19 cellular contexts compared by ENCODE assay signal in genomic region chr5:1291611-1292080, GRCh38. TPM values are rescaled to one million over a fixed set of nuclear protein-coding genes. Genes with fewer than 3 reads are reported as not detected.
A peak's percentile ranks its signal among the peaks of the same experiment; 100 is the strongest.
DNase-seq lines count a peak whose midpoint lies in the region; ATAC-seq and TF ChIP-seq lines count a peak whose summit lies in the region.
"Had no signal": no experiment of that assay in that cellular context is flagged by ENCODE, and none has a peak within 500 bp of the region (broad histone marks: within the 10 kb centered on the region; RNA-seq: fewer than 3 reads in every experiment).

No MANE protein-coding gene starts in this region.

- no peaks in the 10 kb centered on the region for H3F3A ChIP-seq in OCI-LY1 (ENCODE audit: insufficient read depth, low read length)

- 68 to 71% (median 70%) methylated on average over 24 of the region's 24 CpGs for WGBS in psoas muscle, 3 donors

- H3K4me1 ChIP-seq in OCI-LY1 (ENCODE audit: insufficient read depth, low read length, severe bottlenecking): peaks cover 51% of the 10 kb centered on the region
- no peaks in the 10 kb centered on the region for H3K4me1 ChIP-seq in psoas muscle
- H3K4me1 ChIP-seq: prostate gland had no signal

- H3K36me3 ChIP-seq in OCI-LY1 (ENCODE audit: insufficient read depth, low read length) (peaks cover 31% of the 10 kb centered on the region), psoas muscle (ENCODE audit: insufficient read depth in 1 of 2, low read depth in 1 of 2) (no peaks in the 10 kb centered on the region)
- H3K36me3 ChIP-seq: left ventricle myocardium inferior, prostate gland had no signal

- H3K27me3 ChIP-seq in OCI-LY1 (ENCODE audit: insufficient read depth, low read length) (no peaks in the 10 kb centered on the region), psoas muscle (ENCODE audit: insufficient read depth in 3 of 3, low read length in 2 of 3) (peaks cover 2 to 54% (median 23%) of the 10 kb centered on the region in 3 donors)

- H3K9me3 ChIP-seq in OCI-LY1 (ENCODE audit: low read length): no peaks in the 10 kb centered on the region
- H3K9me3 ChIP-seq in psoas muscle: no peaks in the 10 kb centered on the region
- H3K9me3 ChIP-seq: prostate gland had no signal

- H3K9me2 ChIP-seq in OCI-LY1 (ENCODE audit: low read depth, low read length): no peaks in the 10 kb centered on the region

- peak overlapping the region; percentile 55; the same call in 1 of the 2 replicates for H3K9ac ChIP-seq in OCI-LY1 (ENCODE audit: low read length)

- no peak overlapping the region for H2AFZ ChIP-seq in OCI-LY1 (ENCODE audit: low read length)

- no peak for ATAC-seq in left lobe of liver
- no peak for ATAC-seq in sciatic nerve
- no peak for ATAC-seq in psoas muscle
- ATAC-seq in GM18873 (IDR thresholded peaks at IDR 0.05; ENCODE audit: low FRiP score, unreplicated experiment): no peak
- ATAC-seq: HCT116, SK-N-SH treated with all-trans-retinoic acid at 6 μM for 48 hours had no signal

- DNase-seq in NCI-H1417 (lab: John Stamatoyannopoulos, UW): peak; percentile 66 to 87 (median 78)
- DNase-seq in NCI-H1417 treated with DMSO at 0.1 percent for 48 hours (lab: John Stamatoyannopoulos, UW): no peak
- peak; percentile 92 for DNase-seq in DMS53 treated with DMSO at 0.1 percent for 48 hours (lab: John Stamatoyannopoulos, UW; ENCODE audit: unreplicated experiment)
- peak; percentile 27 for DNase-seq in left lobe of liver (ENCODE audit: low spot score)
- no peak for DNase-seq in sciatic nerve (ENCODE audit: low spot score)
- no peak for DNase-seq in psoas muscle
- DNase-seq: activated naive CD8-positive, alpha-beta T cell treated with anti-CD3 and anti-CD28 coated beads for 36 hours; effector CD8-positive, alpha-beta T cell; GDM1; left ventricle myocardium inferior; NCI-H2029 had no signal

- TF ChIP-seq CTCF in OCI-LY1 (IDR thresholded peaks at IDR 0.05; ENCODE audit: low read length) (no peak), psoas muscle (IDR thresholded peaks at IDR 0.05) (no peak)

- no peaks in the 10 kb centered on the region for H4K20me1 ChIP-seq in OCI-LY1 (ENCODE audit: insufficient read depth, low read length)

- peaks cover 12% of the 10 kb centered on the region; the same call in 1 of the 2 replicates for H3K79me2 ChIP-seq in OCI-LY1 (ENCODE audit: insufficient read depth, low read length)

- H3K4me3 ChIP-seq in OCI-LY1 (ENCODE audit: low read depth, low read length, poor library complexity, severe bottlenecking) (peak overlapping the region; percentile 46), psoas muscle (no peak overlapping the region)
- H3K4me3 ChIP-seq: left ventricle myocardium inferior, prostate gland had no signal

- intact Hi-C loops in sciatic nerve (cut with DNase I) (no loop called here), psoas muscle (cut with DNase I) (no loop called here)

- peak overlapping the region; percentile 81 for H3K4me2 ChIP-seq in OCI-LY1 (ENCODE audit: low read length)

- H3K27ac ChIP-seq in OCI-LY1 (ENCODE audit: low read depth, low read length, poor library complexity, severe bottlenecking): peak overlapping the region; percentile 83
- H3K27ac ChIP-seq in psoas muscle: no peak overlapping the region
- H3K27ac ChIP-seq: 22Rv1, left ventricle myocardium inferior, prostate gland had no signal

RNA-seq across cellular contexts. Expression of gene TERT, which starts 3.2 kb away (rescaled TPM):
- 0.10 TPM for total RNA-seq in left lobe of liver
- 0.85 TPM for total RNA-seq in sciatic nerve
- total RNA-seq in psoas muscle: not detected
- polyA plus RNA-seq in psoas muscle: not detected
- total RNA-seq: bronchial epithelial cell, left ventricle myocardium inferior, subcutaneous adipose tissue had no signal

RNA-seq across cellular contexts. Expression of gene CLPTM1L, which starts 53.3 kb away (rescaled TPM):
- total RNA-seq in left lobe of liver (147 TPM), sciatic nerve (56.3 TPM), psoas muscle (10 to 100 TPM; 24.9 to 37.2 (median 33.1) TPM)
- polyA plus RNA-seq in psoas muscle: 10 to 100 TPM; 24.2 to 92.4 (median 52.3) TPM

Comparison
In these comparisons a context has a peak if more than half of its experiments do, and no peak if none do; other contexts are left out.
1. DNase-seq: peak in NCI-H1417 (3 of 3), DMS53 treated with DMSO at 0.1 percent for 48 hours (single experiment) and left lobe of liver (single experiment); none in NCI-H1417 treated with DMSO at 0.1 percent for 48 hours (single experiment), sciatic nerve (single experiment) and psoas muscle (0 of 2).